Comparison of ENCODE assay signal across 12 cellular contexts in genomic region chr2:234770081-234770506, GRCh38.
DNase-seq lines count a peak whose midpoint lies in the region; ATAC-seq, FAIRE-seq and TF ChIP-seq lines count a peak whose summit lies in the region.
"Had no signal": no experiment of that assay in that cellular context is flagged by ENCODE, and none has a peak within 500 bp of the region (broad histone marks: within the 10 kb centered on the region; RNA-seq: fewer than 3 reads in every experiment).

No MANE protein-coding gene starts in this region.

- no peak for TF ChIP-seq POLR2A in H1 (IDR thresholded peaks at IDR 0.05; ENCODE audit: control extremely low read depth in 1 of 2, low read depth in 2 of 2, low read length in 2 of 2)
- no peak for TF ChIP-seq POLR2A in ovary (IDR thresholded peaks at IDR 0.05)

- POLR2A ChIA-PET in H1 (lab: Charles Lee; ENCODE audit: partially characterized antibody): no interaction called here

- DNase-seq in EH (ENCODE audit: low read depth) (peak; percentile 49), NCI-H345 treated with DMSO at 0.1 percent for 48 hours (lab: John Stamatoyannopoulos, UW; ENCODE audit: unreplicated experiment) (peak; percentile 89), H1 (ENCODE audit: low read depth in 1 of 2, low spot score in 2 of 2) (no peak), ovary (peak in 4 of 5 donors; percentile 26 to 63 (median 50)), pancreas (no peak), GM03348 (ENCODE audit: low spot score) (no peak), OCI-M1 (lab: John Stamatoyannopoulos, UW) (no peak)
- DNase-seq in stimulated activated CD4-positive, alpha-beta T cell treated with anti-CD3 and anti-CD28 coated beads, Interleukin-15, amount 100 ng/mL, for 24 hours: no peak
- DNase-seq: CD8-positive, alpha-beta T cell had no signal

- H2BK5ac ChIP-seq in H1 (ENCODE audit: low read depth, low read length): no peak overlapping the region

- H3K4ac ChIP-seq in H1 (replicated peaks; ENCODE audit: insufficient read length, low read depth, low read length): no peak overlapping the region

- no peaks in the 10 kb centered on the region for H3K23me2 ChIP-seq in H1 (ENCODE audit: low read depth, low read length)

- no peak overlapping the region for H3K18ac ChIP-seq in H1 (ENCODE audit: extremely low read depth, low read length)

- H3K9me3 ChIP-seq in H1 (ENCODE audit: insufficient read depth in 2 of 2, low read depth in 1 of 2, low read length in 1 of 2) (no peaks in the 10 kb centered on the region), ovary (no peaks in the 10 kb centered on the region), pancreas (no peaks in the 10 kb centered on the region)

- 0 out of 2 replicates have a peak overlapping the region, but pooled peaks have one; percentile 35 for H2BK15ac ChIP-seq in H1 (ENCODE audit: low read length)

- H3K79me2 ChIP-seq in H1 (ENCODE audit: control insufficient read depth in 1 of 2, insufficient read depth in 2 of 2, low read length in 2 of 2): no peaks in the 10 kb centered on the region

- intact Hi-C loops in ovary (cut with DNase I): no loop called here
- intact Hi-C loops in pancreas (cut with DNase I): no loop called here

- H2BK20ac ChIP-seq in H1 (ENCODE audit: low read length): no peak overlapping the region

- H3K56ac ChIP-seq in H1 (replicated peaks; ENCODE audit: insufficient read length, low read depth, low read length): no peak overlapping the region

- H2AFZ ChIP-seq in H1 (ENCODE audit: low read length): no peak overlapping the region

- ATAC-seq in pancreas: no peak
- ATAC-seq: CD8-positive, alpha-beta T cell had no signal

- CTCF ChIA-PET in H1 (lab: Charles Lee; ENCODE audit: partially characterized antibody): interaction anchor here (0.5 to 2.0 kb wide), 6 partner anchors 9 to 347 kb away, joined by 3 to 6 read pairs (median 4); no protein-coding TSS in a partner anchor

- H3K4me2 ChIP-seq in H1 (ENCODE audit: insufficient read depth in 1 of 2, low read depth in 2 of 2, low read length in 2 of 2): no peak overlapping the region

- H3K9ac ChIP-seq in H1 (replicated peaks in 1 of 4; ENCODE audit: extremely low read depth in 1 of 4, low read depth in 3 of 4, low read length in 3 of 4): no peak overlapping the region

- H3K27me3 ChIP-seq in H1 (replicated peaks in 1 of 4; ENCODE audit: control insufficient read depth in 3 of 4, extremely low read depth in 1 of 4, insufficient read depth in 3 of 4, low read length in 3 of 4) (no peaks in the 10 kb centered on the region), ovary (no peaks in the 10 kb centered on the region), pancreas (no peaks in the 10 kb centered on the region)

- no peaks in the 10 kb centered on the region for H4K20me1 ChIP-seq in H1 (replicated peaks in 1 of 2; ENCODE audit: control insufficient read depth in 1 of 2, insufficient read depth in 2 of 2, low read length in 2 of 2)

- H3K4me1 ChIP-seq in H1 (replicated peaks in 1 of 4; ENCODE audit: control insufficient read depth in 3 of 4, insufficient read depth in 4 of 4, low read length in 3 of 4): no peaks in the 10 kb centered on the region; a peak in 2 of 7 replicates
- H3K4me1 ChIP-seq in ovary (ENCODE audit: insufficient read depth): peaks cover 7% of the 10 kb centered on the region
- no peaks in the 10 kb centered on the region for H3K4me1 ChIP-seq in pancreas

- no peak overlapping the region for H2BK12ac ChIP-seq in H1 (ENCODE audit: low read depth, low read length)

- H3K14ac ChIP-seq in H1 (ENCODE audit: insufficient read length): no peak overlapping the region

- TF ChIP-seq RAD21 in H1 (IDR thresholded peaks at IDR 0.05 in 1 of 2, conservative IDR thresholded peaks at IDR 0.05 in 1 of 2; ENCODE audit: low read depth in 2 of 2, low read length in 2 of 2): no peak

- no peak overlapping the region for H3K4me3 ChIP-seq in H1 (ENCODE audit: extremely low read depth in 1 of 4, insufficient read depth in 2 of 4, low read depth in 3 of 4, low read length in 4 of 4)
- H3K4me3 ChIP-seq in ovary: no peak overlapping the region
- H3K4me3 ChIP-seq in pancreas: no peak overlapping the region
- H3K4me3 ChIP-seq: coronary artery had no signal

- no peak overlapping the region for H4K5ac ChIP-seq in H1 (ENCODE audit: insufficient read length, low read depth, low read length)

- H3K23ac ChIP-seq in H1 (ENCODE audit: insufficient read length): no peak overlapping the region

- H2BK120ac ChIP-seq in H1 (replicated peaks; ENCODE audit: low read depth, low read length): no peak overlapping the region

- H4K91ac ChIP-seq in H1 (replicated peaks; ENCODE audit: insufficient read length, low read length): no peak overlapping the region

- H2AK5ac ChIP-seq in H1 (ENCODE audit: low read depth, low read length): no peak overlapping the region

- no peaks in the 10 kb centered on the region for H3K79me1 ChIP-seq in H1 (ENCODE audit: low read depth, low read length)

- H3K27ac ChIP-seq in H1 (ENCODE audit: low read depth, low read length): no peak overlapping the region
- H3K27ac ChIP-seq in ovary: no peak overlapping the region
- no peak overlapping the region for H3K27ac ChIP-seq in pancreas
- H3K27ac ChIP-seq: coronary artery, VCaP had no signal

- no peak overlapping the region for H4K8ac ChIP-seq in H1 (ENCODE audit: extremely low read depth, insufficient read depth, low read length)

- no peak for TF ChIP-seq CTCF in H1 (IDR thresholded peaks at IDR 0.05; ENCODE audit: control extremely low read depth in 1 of 3, insufficient read depth in 1 of 3, low read depth in 1 of 3, low read length in 3 of 3)
- no peak for TF ChIP-seq CTCF in ovary (IDR thresholded peaks at IDR 0.05)
- no peak for TF ChIP-seq CTCF in pancreas (IDR thresholded peaks at IDR 0.05)

- WGBS in H1 (ENCODE audit: extremely low coverage in 1 of 2, insufficient coverage in 1 of 2, insufficient read length in 1 of 2, insufficient replicate concordance in 2 of 2, low coverage in 1 of 2, low lambda C conversion rate in 2 of 2, missing lambda C conversion rate in 1 of 2), 2 experiments: 91% methylated on average over 11 of the region's 11 CpGs; no CpG with 5 or more reads in 1 of the 2 experiments
- WGBS in ovary, 3 donors: 35 to 43% (median 39%) methylated on average over 11 of the region's 11 CpGs
- 86 to 88% methylated on average over 11 of the region's 11 CpGs for WGBS in pancreas, 2 donors

- FAIRE-seq in H1 (lab: Jason Lieb, UNC) (no peak), pancreas (lab: Jason Lieb, UNC) (no peak)
- FAIRE-seq: frontal cortex had no signal

- TF ChIP-seq EP300 in H1 (IDR thresholded peaks at IDR 0.05; ENCODE audit: borderline replicate concordance in 1 of 2, low read depth in 2 of 2, low read length in 2 of 2) (no peak), ovary (IDR thresholded peaks at IDR 0.05) (no peak)

- H3K36me3 ChIP-seq in H1 (ENCODE audit: control insufficient read depth in 2 of 4, insufficient read depth in 4 of 4, low read length in 3 of 4) (no peaks in the 10 kb centered on the region), ovary (no peaks in the 10 kb centered on the region), pancreas (no peaks in the 10 kb centered on the region)

TF ChIP-seq in H1, 55 proteins besides CTCF, POLR2A, EP300 and RAD21:
- TF ChIP-seq BACH1 (IDR thresholded peaks at IDR 0.05; ENCODE audit: low read length): no peak
- no peak for TF ChIP-seq GABPA (IDR thresholded peaks at IDR 0.05; ENCODE audit: borderline replicate concordance, insufficient read depth, low read length)
- no peak for TF ChIP-seq POU5F1 (IDR thresholded peaks at IDR 0.05; ENCODE audit: low read depth, low read length)
- TF ChIP-seq SRF (IDR thresholded peaks at IDR 0.05; ENCODE audit: low read depth, low read length): no peak
- no peak for TF ChIP-seq HDAC6 (IDR thresholded peaks at IDR 0.05; ENCODE audit: low read depth, low read length)
- TF ChIP-seq SP4 (IDR thresholded peaks at IDR 0.05; ENCODE audit: low read length): no peak
- TF ChIP-seq TAF1 (IDR thresholded peaks at IDR 0.05; ENCODE audit: low read depth, low read length): no peak
- TF ChIP-seq HDAC2 (IDR thresholded peaks at IDR 0.05; ENCODE audit: borderline replicate concordance in 1 of 2, low read depth in 2 of 2, low read length in 2 of 2): no peak
- TF ChIP-seq RXRA (IDR thresholded peaks at IDR 0.05; ENCODE audit: insufficient read depth, low read depth, low read length): no peak
- no peak for TF ChIP-seq SIX5 (IDR thresholded peaks at IDR 0.05; ENCODE audit: low read depth, low read length)
- no peak for TF ChIP-seq ATF3 (IDR thresholded peaks at IDR 0.05; ENCODE audit: insufficient read depth, low read depth, low read length)
- TF ChIP-seq TCF12 (IDR thresholded peaks at IDR 0.05; ENCODE audit: low read depth, low read length): no peak
- TF ChIP-seq RFX5 (IDR thresholded peaks at IDR 0.05; ENCODE audit: borderline replicate concordance, low read depth, low read length): no peak
- TF ChIP-seq POLR2AphosphoS5 (IDR thresholded peaks at IDR 0.05; ENCODE audit: low read depth, low read length): no peak
- TF ChIP-seq TBP (IDR thresholded peaks at IDR 0.05; ENCODE audit: low read depth, low read length): no peak
- no peak for TF ChIP-seq YY1 (IDR thresholded peaks at IDR 0.05; ENCODE audit: low read depth, low read length)
- no peak for TF ChIP-seq SIN3A (conservative IDR thresholded peaks at IDR 0.05 in 1 of 2, IDR thresholded peaks at IDR 0.05 in 1 of 2; ENCODE audit: low read depth in 1 of 2, low read length in 2 of 2)
TF ChIP-seq in H1: peak in this region for 0.

Comparison
In these comparisons a context has a peak if more than half of its experiments do, and no peak if none do; other contexts are left out.
1. DNase-seq: peak in EH (single experiment), NCI-H345 treated with DMSO at 0.1 percent for 48 hours (single experiment) and ovary (4 of 5); none in H1 (0 of 2), pancreas (0 of 6), stimulated activated CD4-positive, alpha-beta T cell treated with anti-CD3 and anti-CD28 coated beads, Interleukin-15, amount 100 ng/mL, for 24 hours (single experiment), GM03348 (single experiment) and OCI-M1 (single experiment).